ENCODE assay signal across 22 cellular contexts in genomic region chr14:70303528-70304293, GRCh38.
"Had no signal": no experiment of that assay in that cellular context is flagged by ENCODE, and none has a peak within 500 bp of the region (broad histone marks: within the 10 kb centered on the region; RNA-seq: fewer than 3 reads in every experiment).

No MANE protein-coding gene starts in this region.

- H3K4me3 Mint-ChIP-seq: activated CD4-positive, alpha-beta memory T cell treated with anti-CD3 and anti-CD28 coated beads, Interleukin-2, amount 10 ng/mL, durations not matched to agents 7 days and 5 days; activated naive CD4-positive, alpha-beta T cell treated with anti-CD3 and anti-CD28 coated beads, Interleukin-2, amount 10 ng/mL, durations not matched to agents 7 days and 5 days; activated naive CD8-positive, alpha-beta T cell treated with anti-CD3 and anti-CD28 coated beads for 36 hours; activated T-cell treated with anti-CD3 and anti-CD28 coated beads, Interleukin-2, amount 50 U/mL, for 72 hours; central memory CD8-positive, alpha-beta T cell; T-helper 1 cell treated with Interleukin-12 subunit alpha and Interleukin-12 subunit beta and Interleukin-4 antibody, amounts not matched to agents 30 μg/mL and 1 μg/mL, for 36 hours had no signal

- H3K4me1 Mint-ChIP-seq: activated CD4-positive, alpha-beta memory T cell treated with anti-CD3 and anti-CD28 coated beads, Interleukin-2, amount 10 ng/mL, durations not matched to agents 7 days and 5 days; activated naive CD4-positive, alpha-beta T cell treated with anti-CD3 and anti-CD28 coated beads, Interleukin-2, amount 10 ng/mL, durations not matched to agents 7 days and 5 days; activated naive CD8-positive, alpha-beta T cell treated with anti-CD3 and anti-CD28 coated beads for 36 hours; central memory CD8-positive, alpha-beta T cell had no signal

- H3K4me3 ChIP-seq: PC-9 had no signal

- DNase-seq: activated CD4-positive, alpha-beta memory T cell treated with anti-CD3 and anti-CD28 coated beads, Interleukin-2, amount 10 ng/mL, durations not matched to agents 7 days and 5 days; activated CD4-positive, alpha-beta T cell treated with anti-CD3 and anti-CD28 coated beads, Interleukin-2, amount 50 U/mL, for 1 hour; activated CD4-positive, CD25-positive, alpha-beta regulatory T cell; activated CD8-positive, alpha-beta memory T cell treated with anti-CD3 and anti-CD28 coated beads, Interleukin-2, amount 50 U/mL, for 4 hours; activated gamma-delta T cell treated with Interleukin-2 at 50 U/mL for 16 hours; activated naive CD4-positive, alpha-beta T cell treated with anti-CD3 and anti-CD28 coated beads, Interleukin-2, amount 10 ng/mL, durations not matched to agents 7 days and 5 days; activated naive CD8-positive, alpha-beta T cell treated with anti-CD3 and anti-CD28 coated beads for 36 hours; activated T-cell treated with anti-CD3 and anti-CD28 coated beads, Interleukin-2, amount 50 U/mL, for 72 hours; anterior cingulate cortex; NCI-H1048; NCI-H146; NCI-H187 treated with DMSO at 0.1 percent for 48 hours; NCI-H2081 treated with DMSO at 0.1 percent for 48 hours; NCI-H446; NCI-H524; PC-9; SHP77 treated with DMSO at 0.1 percent for 48 hours; T-helper 9 cell had no signal

- H3K4me2 ChIP-seq: PC-9 had no signal

- H3K9me3 Mint-ChIP-seq: central memory CD8-positive, alpha-beta T cell had no signal

- H3K36me3 Mint-ChIP-seq: activated naive CD4-positive, alpha-beta T cell treated with anti-CD3 and anti-CD28 coated beads, Interleukin-2, amount 10 ng/mL, durations not matched to agents 7 days and 5 days had no signal

- H3K27ac Mint-ChIP-seq: activated CD4-positive, alpha-beta memory T cell treated with anti-CD3 and anti-CD28 coated beads, Interleukin-2, amount 10 ng/mL, durations not matched to agents 7 days and 5 days; activated naive CD4-positive, alpha-beta T cell treated with anti-CD3 and anti-CD28 coated beads, Interleukin-2, amount 10 ng/mL, durations not matched to agents 7 days and 5 days; activated naive CD8-positive, alpha-beta T cell treated with anti-CD3 and anti-CD28 coated beads for 36 hours; activated T-cell treated with anti-CD3 and anti-CD28 coated beads, Interleukin-2, amount 50 U/mL, for 72 hours; activated T-helper 2 cell treated with anti-CD3 and anti-CD28 coated beads, Interferon-gamma antibody, Interleukin-2, Interleukin-4, amounts not matched to agents 10 μg/mL and 5 μg/mL and 100 μg/mL, durations not matched to agents 14 hours and 24 hours and 36 hours; T-helper 1 cell treated with Interleukin-12 subunit alpha and Interleukin-12 subunit beta and Interleukin-4 antibody, amounts not matched to agents 30 μg/mL and 1 μg/mL, for 36 hours had no signal

- H2AFZ ChIP-seq: PC-9 had no signal

- H3K27me3 Mint-ChIP-seq: activated naive CD4-positive, alpha-beta T cell treated with anti-CD3 and anti-CD28 coated beads, Interleukin-2, amount 10 ng/mL, durations not matched to agents 7 days and 5 days; activated naive CD8-positive, alpha-beta T cell treated with anti-CD3 and anti-CD28 coated beads for 36 hours had no signal

- ATAC-seq: activated T-cell treated with anti-CD3 and anti-CD28 coated beads, Interleukin-2, amount 50 U/mL, for 72 hours had no signal

- H3K27ac ChIP-seq: PC-9, VCaP had no signal
